ENCODE assay signal across 24 cellular contexts in the genomic region with DNA sequence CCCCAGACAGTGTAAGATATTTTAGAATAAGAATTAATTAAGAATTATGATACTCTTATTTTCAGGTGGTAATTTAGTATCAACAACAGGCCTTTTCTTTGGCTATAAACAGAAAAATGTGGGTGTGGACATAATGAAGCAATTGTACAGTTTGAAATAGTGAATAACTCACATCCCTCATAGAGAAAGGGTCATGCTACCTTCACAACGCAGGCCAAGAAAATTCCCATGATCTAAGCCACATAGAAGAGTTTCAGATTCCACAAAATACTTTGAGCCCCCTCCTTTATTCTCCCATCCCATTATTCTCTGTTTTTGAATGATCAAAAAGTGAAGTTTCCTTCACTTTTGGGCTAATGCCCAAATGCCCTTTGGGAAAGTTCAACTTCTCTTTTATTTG.
"Had no signal": no experiment of that assay in that cellular context is flagged by ENCODE, and none has a peak within 500 bp of the region (broad histone marks: within the 10 kb centered on the region; RNA-seq: fewer than 3 reads in every experiment).

No MANE protein-coding gene starts in this region.

- H3K4me1 ChIP-seq: colonic mucosa had no signal

- DNase-seq: colonic mucosa; cortex of kidney; effector CD8-positive, alpha-beta T cell; effector memory CD8-positive, alpha-beta T cell; endodermal cell; esophagus squamous epithelium; foreskin fibroblast; heart left ventricle; hypothalamus; immature natural killer cell; islet precursor cell; kidney; kidney glomerular epithelial cell; left colon; left ventricle myocardium inferior; lower lobe of right lung; mesenchymal stem cell; mucosa of descending colon; naive B cell had no signal

- H3K9me3 ChIP-seq: colonic mucosa, esophagus squamous epithelium, gastroesophageal sphincter, heart left ventricle, left ventricle myocardium inferior, lower lobe of right lung, mucosa of descending colon had no signal

- ATAC-seq: effector memory CD8-positive, alpha-beta T cell; esophagus mucosa; gastroesophageal sphincter; left colon; left lobe of liver; lower lobe of right lung; mucosa of descending colon had no signal

- H3K4me2 ChIP-seq: hepatocyte had no signal

- H3K4me3 ChIP-seq: colonic mucosa, esophagus squamous epithelium, gastroesophageal sphincter, heart left ventricle, hepatocyte, left ventricle myocardium inferior, lower lobe of right lung, mucosa of descending colon had no signal

- H3K27ac ChIP-seq: colonic mucosa, epithelial cell of prostate, esophagus squamous epithelium, gastroesophageal sphincter, heart left ventricle, hepatocyte, left ventricle myocardium inferior, lower lobe of right lung had no signal

- H3K27me3 ChIP-seq: colonic mucosa, gastroesophageal sphincter, heart left ventricle, hepatocyte had no signal

- H2AFZ ChIP-seq: hepatocyte had no signal

- H3K36me3 ChIP-seq: colonic mucosa, esophagus squamous epithelium, gastroesophageal sphincter, heart left ventricle, left ventricle myocardium inferior, lower lobe of right lung had no signal

- H3K79me2 ChIP-seq: hepatocyte had no signal
